Comparison of ENCODE assay signal across 11 cellular contexts in genomic region chr6:30767158-30767943, GRCh38. TPM values are rescaled to one million over a fixed set of nuclear protein-coding genes. Genes with fewer than 3 reads are reported as not detected.
A peak's percentile ranks its signal among the peaks of the same experiment; 100 is the strongest.
DNase-seq lines count a peak whose midpoint lies in the region; ATAC-seq and TF ChIP-seq lines count a peak whose summit lies in the region.
"Had no signal": no experiment of that assay in that cellular context is flagged by ENCODE, and none has a peak within 500 bp of the region (broad histone marks: within the 10 kb centered on the region; RNA-seq: fewer than 3 reads in every experiment).

No MANE protein-coding gene starts in this region.

- H3K27ac Mint-ChIP-seq in mesothelial cell of epicardium = peak overlapping the region; percentile 76

- H3K9me3 Mint-ChIP-seq in mesothelial cell of epicardium = no peaks in the 10 kb centered on the region

- intact Hi-C loops in psoas muscle (cut with DNase I) = no loop called here

- no peaks in the 10 kb centered on the region for H3K36me3 ChIP-seq in psoas muscle (ENCODE audit: insufficient read depth in 1 of 2, low read depth in 1 of 2)

- H3K4me1 ChIP-seq in psoas muscle = peaks cover 16% of the 10 kb centered on the region

- H3K4me1 Mint-ChIP-seq in mesothelial cell of epicardium = peaks cover 67% of the 10 kb centered on the region

- H3K4me3 ChIP-seq in Jurkat, Clone E6-1 (ENCODE audit: low read length) = no peak overlapping the region
- H3K4me3 ChIP-seq in psoas muscle = no peak overlapping the region

- H3K36me3 Mint-ChIP-seq in mesothelial cell of epicardium = no peaks in the 10 kb centered on the region

- ATAC-seq in GM21619 (IDR thresholded peaks at IDR 0.05; ENCODE audit: unreplicated experiment) (peak; percentile 57), psoas muscle (no peak)

- H3K4me3 Mint-ChIP-seq in mesothelial cell of epicardium = no peak overlapping the region

- TF ChIP-seq CTCF in mesothelial cell of epicardium (IDR thresholded peaks at IDR 0.05; ENCODE audit: unreplicated experiment) (no peak), psoas muscle (IDR thresholded peaks at IDR 0.05) (no peak)

- peak; percentile 53 for DNase-seq in activated CD4-positive, alpha-beta T cell treated with anti-CD3 and anti-CD28 coated beads for 48 hours
- DNase-seq in activated CD4-positive, alpha-beta T cell treated with anti-CD3 and anti-CD28 coated beads, Interleukin-2, amount 50 U/mL, for 1 hour = no peak
- peak; percentile 51 for DNase-seq in Jurkat, Clone E6-1 (ENCODE audit: low read depth, low spot score)
- DNase-seq in mesothelial cell of epicardium (ENCODE audit: low spot score in 2 of 2, unreplicated experiment in 2 of 2) (no peak), NCI-H2196 treated with DMSO at 0.1 percent for 48 hours (lab: John Stamatoyannopoulos, UW; ENCODE audit: unreplicated experiment) (no peak), ureter (ENCODE audit: low spot score) (no peak), psoas muscle (no peak)
- DNase-seq: activated effector memory CD4-positive, alpha-beta T cell treated with Interleukin-2 at 50 U/mL for 16 hours; NCI-H1436 treated with DMSO at 0.1 percent for 48 hours had no signal

- WGBS in psoas muscle, 3 donors = 74 to 88% (median 75%) methylated on average over 8 to 9 of the region's 9 CpGs

- H3K9me3 ChIP-seq in psoas muscle = no peaks in the 10 kb centered on the region

- no peak overlapping the region for H3K27ac ChIP-seq in psoas muscle

- H3K27me3 ChIP-seq in psoas muscle (ENCODE audit: insufficient read depth in 3 of 3, low read length in 2 of 3) = no peaks in the 10 kb centered on the region

- no peaks in the 10 kb centered on the region for H3K27me3 Mint-ChIP-seq in mesothelial cell of epicardium (ENCODE audit: low read depth)
- H3K27me3 Mint-ChIP-seq: progenitor cell of endocrine pancreas had no signal

RNA-seq across cellular contexts. Expression of gene IER3, which starts 23.0 kb away (rescaled TPM):
- 17.7 TPM for polyA plus RNA-seq in Jurkat, Clone E6-1 (2012; ENCODE audit: insufficient read depth, insufficient read length)
- total RNA-seq in mesothelial cell of epicardium (131 to 136 TPM (median 134 TPM) in 3 replicates), ureter (23.8 TPM), psoas muscle (10 to 100 TPM in 3 of 4 donors, 1 to 10 TPM in 1; 6.3 to 38.4 (median 23.9) TPM)
- 100 to 1,000 TPM in 1 of 3 donors, 1 to 10 TPM in 2; 3.1 to 321 (median 3.2) TPM for polyA plus RNA-seq in psoas muscle

RNA-seq across cellular contexts. Expression of gene FLOT1, which starts 24.9 kb away (rescaled TPM):
- 139 TPM for polyA plus RNA-seq in Jurkat, Clone E6-1 (2012; ENCODE audit: insufficient read depth, insufficient read length)
- total RNA-seq in mesothelial cell of epicardium (96.5 to 101 TPM (median 99.8 TPM) in 3 replicates), ureter (133 TPM), psoas muscle (100 to 1,000 TPM; 113 to 182 (median 153) TPM)
- 100 to 1,000 TPM; 181 to 224 (median 206) TPM for polyA plus RNA-seq in psoas muscle

RNA-seq across cellular contexts. Expression of gene TUBB, which starts 47.2 kb away (rescaled TPM):
- polyA plus RNA-seq in Jurkat, Clone E6-1 (2012; ENCODE audit: insufficient read depth, insufficient read length) = 2,432 TPM
- total RNA-seq in mesothelial cell of epicardium (1,084 to 1,110 TPM (median 1,094 TPM) in 3 replicates), ureter (357 TPM), psoas muscle (100 to 1,000 TPM; 136 to 220 (median 201) TPM)
- 100 to 1,000 TPM; 175 to 487 (median 187) TPM for polyA plus RNA-seq in psoas muscle

RNA-seq across cellular contexts. Expression of gene MDC1, which starts 50.3 kb away (rescaled TPM):
- 75.5 TPM for polyA plus RNA-seq in Jurkat, Clone E6-1 (2012; ENCODE audit: insufficient read depth, insufficient read length)
- 49.7 to 51.9 TPM (median 49.8 TPM) in 3 replicates for total RNA-seq in mesothelial cell of epicardium
- total RNA-seq in ureter = 41.1 TPM
- 10 to 100 TPM; 12.7 to 18.0 (median 15.4) TPM for total RNA-seq in psoas muscle
- polyA plus RNA-seq in psoas muscle = 10 to 100 TPM in 1 of 3 donors, 1 to 10 TPM in 2; 4.1 to 10.9 (median 6.5) TPM

Comparison
In these comparisons a context has a peak if more than half of its experiments do, and no peak if none do; other contexts are left out.
1. DNase-seq: peak in activated CD4-positive, alpha-beta T cell treated with anti-CD3 and anti-CD28 coated beads for 48 hours (single experiment) and Jurkat, Clone E6-1 (single experiment); none in activated CD4-positive, alpha-beta T cell treated with anti-CD3 and anti-CD28 coated beads, Interleukin-2, amount 50 U/mL, for 1 hour (single experiment), mesothelial cell of epicardium (0 of 2), NCI-H2196 treated with DMSO at 0.1 percent for 48 hours (single experiment), ureter (single experiment) and psoas muscle (0 of 2).